13 cellular contexts compared by ENCODE assay signal in the genomic region with DNA sequence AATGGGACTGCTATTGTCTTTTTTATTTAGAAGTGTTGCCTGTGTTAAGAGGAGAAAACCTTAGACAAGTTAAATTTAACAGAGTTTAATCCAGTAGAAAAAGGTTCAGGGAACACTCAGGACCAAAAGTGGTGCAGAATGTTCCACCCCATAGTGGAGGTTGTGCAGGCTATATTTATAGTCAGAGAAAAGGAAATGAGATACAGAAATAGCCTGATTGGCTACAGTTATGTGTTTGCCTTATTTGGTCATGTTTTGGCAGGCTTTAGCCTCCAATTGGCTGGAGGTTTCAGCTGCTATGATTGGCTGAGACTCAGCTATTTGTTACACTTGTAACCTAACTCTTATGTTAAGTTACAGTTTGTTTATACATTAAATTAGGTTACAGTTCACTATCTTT. TPM values are rescaled to one million over a fixed set of nuclear protein-coding genes. Genes with fewer than 3 reads are reported as not detected.
DNase-seq lines count a peak whose midpoint lies in the region; ATAC-seq, FAIRE-seq and TF ChIP-seq lines count a peak whose summit lies in the region.
"Had no signal": no experiment of that assay in that cellular context is flagged by ENCODE, and none has a peak within 500 bp of the region (broad histone marks: within the 10 kb centered on the region; RNA-seq: fewer than 3 reads in every experiment).

No MANE protein-coding gene starts in this region.

- H3K36me3 ChIP-seq in DOHH2 (ENCODE audit: control insufficient read depth, low read length): peaks cover 53% of the 10 kb centered on the region
- peaks cover 2% of the 10 kb centered on the region for H3K36me3 ChIP-seq in fibroblast of lung (ENCODE audit: control insufficient read depth, insufficient read depth, low read length)

- H3K4me1 ChIP-seq in DOHH2 (ENCODE audit: control insufficient read depth, low read length) (peaks cover 41% of the 10 kb centered on the region), fibroblast of lung (ENCODE audit: control insufficient read depth, extremely low read depth, insufficient read depth, low read length) (no peaks in the 10 kb centered on the region)

- H4K20me1 ChIP-seq in DOHH2 (ENCODE audit: control insufficient read depth, insufficient read depth, low read depth, low read length) (no peaks in the 10 kb centered on the region), fibroblast of lung (ENCODE audit: control insufficient read depth, extremely low read depth, insufficient read depth, low read length) (no peaks in the 10 kb centered on the region)

- H3K27ac ChIP-seq in 22Rv1 (peak overlapping the region; percentile 79), DOHH2 (ENCODE audit: low read depth, low read length) (peak overlapping the region; percentile 41), fibroblast of lung (ENCODE audit: insufficient read depth, low read length) (no peak overlapping the region)

- FAIRE-seq in GM19239 (lab: Jason Lieb, UNC): no peak

- peaks cover 51% of the 10 kb centered on the region for H3K79me2 ChIP-seq in DOHH2 (ENCODE audit: control insufficient read depth, low read length)
- peaks cover 3% of the 10 kb centered on the region for H3K79me2 ChIP-seq in fibroblast of lung (ENCODE audit: control insufficient read depth, insufficient read depth, low read length)

- ATAC-seq in GM21717 (IDR thresholded peaks at IDR 0.05; ENCODE audit: unreplicated experiment) (no peak), GM18520 (IDR thresholded peaks at IDR 0.05; ENCODE audit: unreplicated experiment) (no peak)
- ATAC-seq: naive thymus-derived CD8-positive, alpha-beta T cell had no signal

- no peaks in the 10 kb centered on the region for H3K9me2 ChIP-seq in DOHH2 (replicated peaks; ENCODE audit: control insufficient read depth, low read length)

- peak overlapping the region; percentile 44 for H3K4me2 ChIP-seq in DOHH2 (ENCODE audit: low read length)
- no peak overlapping the region for H3K4me2 ChIP-seq in fibroblast of lung (ENCODE audit: extremely low read depth, insufficient read depth, low read length)

- H3F3A ChIP-seq in DOHH2 (ENCODE audit: control insufficient read depth, insufficient read depth): peaks cover 3% of the 10 kb centered on the region; the same call in 1 of the 2 replicates

- TF ChIP-seq CTCF in 22Rv1 (IDR thresholded peaks at IDR 0.05): no peak
- no peak for TF ChIP-seq CTCF in DOHH2 (IDR thresholded peaks at IDR 0.05; ENCODE audit: low read depth, low read length, poor library complexity, severe bottlenecking)
- TF ChIP-seq CTCF in fibroblast of lung (conservative IDR thresholded peaks at IDR 0.05 in 1 of 2, IDR thresholded peaks at IDR 0.05 in 1 of 2; ENCODE audit: low read depth in 1 of 2, low read length in 2 of 2): no peak

- H3K4me3 ChIP-seq in DOHH2 (ENCODE audit: low read length) (peak overlapping the region; percentile 34), fibroblast of lung (replicated peaks in 1 of 4; ENCODE audit: control extremely low read depth in 1 of 4, insufficient read depth in 1 of 4, low read depth in 3 of 4, low read length in 4 of 4) (no peak overlapping the region)

- DNase-seq in RKO (ENCODE audit: low spot score) (peak; percentile 57), fibroblast of lung (ENCODE audit: low read depth in 2 of 2) (peak; percentile 41 to 70), Ammon's horn (ENCODE audit: low spot score) (no peak), GM19239 (ENCODE audit: insufficient read length, low spot score) (no peak)
- DNase-seq: activated CD4-positive, CD25-positive, alpha-beta regulatory T cell; glutamatergic neuron; naive thymus-derived CD8-positive, alpha-beta T cell; stimulated activated CD4-positive, alpha-beta T cell treated with anti-CD3 and anti-CD28 coated beads, Interleukin-4, amount 100 ng/mL, for 24 hours had no signal

- H3K27me3 ChIP-seq in DOHH2 (ENCODE audit: control insufficient read depth, low read length) (no peaks in the 10 kb centered on the region), fibroblast of lung (ENCODE audit: control insufficient read depth, insufficient read depth, low read length) (no peaks in the 10 kb centered on the region)

- no peak overlapping the region for H3K9ac ChIP-seq in fibroblast of lung (ENCODE audit: insufficient read depth, low read length)

- H3K9me3 ChIP-seq in DOHH2 (ENCODE audit: control insufficient read depth, insufficient read depth, low read length): peaks cover 4% of the 10 kb centered on the region
- H3K9me3 ChIP-seq in fibroblast of lung (ENCODE audit: control insufficient read depth, insufficient read depth, low read depth, low read length): no peaks in the 10 kb centered on the region

- no peak overlapping the region for H2AFZ ChIP-seq in fibroblast of lung (ENCODE audit: low read length)

RNA-seq across cellular contexts. Expression of a gene that starts 4.1 kb away (rescaled TPM):
- 23.3 and 23.6 TPM in 2 replicates for total RNA-seq in fibroblast of lung
- 38.2 and 44.2 TPM in 2 replicates for polyA plus RNA-seq in fibroblast of lung
- polyA plus RNA-seq in fibroblast of lung (2012): 24.3 and 27.7 TPM in 2 replicates
- 13.9 and 28.7 TPM in 2 replicates for polyA minus RNA-seq in fibroblast of lung (ENCODE audit: low replicate concordance)

RNA-seq across cellular contexts. Expression of a gene that starts 48.9 kb away (rescaled TPM):
- not detected in 2 replicates for total RNA-seq in fibroblast of lung
- polyA plus RNA-seq in fibroblast of lung: not detected in 2 replicates
- polyA plus RNA-seq in fibroblast of lung (2012): not detected in 2 replicates
- not detected in 2 replicates for polyA minus RNA-seq in fibroblast of lung (ENCODE audit: low replicate concordance)
- total RNA-seq: naive thymus-derived CD8-positive, alpha-beta T cell; urinary bladder had no signal
- polyA plus RNA-seq: naive thymus-derived CD8-positive, alpha-beta T cell; urinary bladder had no signal

RNA-seq across cellular contexts. Expression of a gene that starts 53.0 kb away (rescaled TPM):
- 24.9 and 31.7 TPM in 2 replicates for total RNA-seq in fibroblast of lung
- polyA plus RNA-seq in fibroblast of lung: 36.1 and 38.0 TPM in 2 replicates
- 22.6 and 23.4 TPM in 2 replicates for polyA plus RNA-seq in fibroblast of lung (2012)
- polyA minus RNA-seq in fibroblast of lung (ENCODE audit: low replicate concordance): 2.3 and 3.2 TPM in 2 replicates

RNA-seq across cellular contexts. Expression of a gene that starts 59.9 kb away (rescaled TPM):
- total RNA-seq in fibroblast of lung: 4.1 TPM in 2 replicates
- polyA plus RNA-seq in fibroblast of lung: 107 and 600 TPM in 2 replicates
- polyA plus RNA-seq in fibroblast of lung (2012): 118 and 780 TPM in 2 replicates
- polyA minus RNA-seq in fibroblast of lung (ENCODE audit: low replicate concordance): 95.8 and 1,122 TPM in 2 replicates
- total RNA-seq: naive thymus-derived CD8-positive, alpha-beta T cell had no signal

Comparison
In these comparisons a context has a peak if more than half of its experiments do, and no peak if none do; other contexts are left out.
1. DNase-seq: peak in RKO (single experiment) and fibroblast of lung (2 of 2); none in Ammon's horn (single experiment) and GM19239 (single experiment).